Comparison of ENCODE assay signal across 5 cellular contexts in the genomic region with DNA sequence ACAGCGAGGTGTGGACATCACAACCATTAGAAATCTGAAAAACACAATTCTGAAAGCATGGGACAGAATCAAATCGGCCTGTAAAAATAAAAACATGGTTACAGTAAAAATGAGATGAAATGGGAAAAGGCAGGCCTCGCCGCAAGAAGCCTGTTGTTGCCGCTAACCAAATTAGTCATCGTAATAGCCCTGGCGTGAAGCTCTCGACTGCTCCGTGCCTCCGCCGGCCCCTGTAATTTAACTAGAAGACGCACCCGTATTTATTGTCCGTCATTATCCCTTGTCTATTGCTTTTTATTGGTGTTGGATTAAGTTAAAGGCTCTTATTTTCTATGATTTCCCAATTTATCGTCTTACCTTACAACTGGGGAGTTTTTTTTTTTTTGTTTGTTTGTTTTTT.
"Had no signal": no experiment of that assay in that cellular context is flagged by ENCODE, and none has a peak within 500 bp of the region (broad histone marks: within the 10 kb centered on the region; RNA-seq: fewer than 3 reads in every experiment).

No MANE protein-coding gene starts in this region.

- DNase-seq: H9, HCEC 1CT, IMR-90, KG1 had no signal

- H3K4me3 ChIP-seq: K562 had no signal

- ATAC-seq: K562 had no signal

- H3K9me3 Mint-ChIP-seq: H9 had no signal

- H3K4me3 Mint-ChIP-seq: H9 had no signal
